ENCODE assay signal across 23 cellular contexts in genomic region chr4:120816385-120816784, GRCh38.
DNase-seq lines count a peak whose midpoint lies in the region; ATAC-seq and TF ChIP-seq lines count a peak whose summit lies in the region.
"Had no signal": no experiment of that assay in that cellular context is flagged by ENCODE, and none has a peak within 500 bp of the region (broad histone marks: within the 10 kb centered on the region; RNA-seq: fewer than 3 reads in every experiment).

No MANE protein-coding gene starts in this region.

- ATAC-seq in CD8-positive, alpha-beta T cell = no peak
- ATAC-seq in T-helper 17 cell (no peak), HG02763 (IDR thresholded peaks at IDR 0.05; ENCODE audit: unreplicated experiment) (no peak), GM18858 (IDR thresholded peaks at IDR 0.05; ENCODE audit: unreplicated experiment) (no peak), HG03095 (IDR thresholded peaks at IDR 0.05; ENCODE audit: unreplicated experiment) (no peak)
- ATAC-seq: activated naive CD4-positive, alpha-beta T cell treated with anti-CD3 and anti-CD28 coated beads, Interleukin-2, amount 50 U/mL, for 72 hours; gastrocnemius medialis; psoas muscle had no signal

- no peaks in the 10 kb centered on the region for H3K27me3 Mint-ChIP-seq in CD8-positive, alpha-beta T cell (ENCODE audit: low read depth)
- H3K27me3 Mint-ChIP-seq in T-helper 17 cell (peaks cover 4% of the 10 kb centered on the region), mesothelial cell of epicardium (ENCODE audit: low read depth) (no peaks in the 10 kb centered on the region)
- H3K27me3 Mint-ChIP-seq: activated T-cell treated with anti-CD3 and anti-CD28 coated beads, Interleukin-2, amount 50 U/mL, for 24 hours; dendritic cell treated with granulocyte-macrophage colony-stimulating factor and Interleukin-4, amounts not matched to agents 40 ng/mL and 50 ng/mL, for 4 days had no signal

- CTCF ChIA-PET in AG04449 (lab: Yijun Ruan, JAX) = interaction anchor here (1.0 kb wide), 1 partner anchor 25 kb away, joined by 3 read pairs; no protein-coding TSS in a partner anchor
- CTCF ChIA-PET in CD8-positive, alpha-beta T cell (lab: Charles Lee) = interaction anchor here (0.6 kb wide), 1 partner anchor 281 kb away, joined by 3 read pairs; no protein-coding TSS in a partner anchor

- H3K9me3 Mint-ChIP-seq in CD8-positive, alpha-beta T cell = no peaks in the 10 kb centered on the region
- H3K9me3 Mint-ChIP-seq in mesothelial cell of epicardium = peaks cover 4% of the 10 kb centered on the region
- H3K9me3 Mint-ChIP-seq: activated naive CD4-positive, alpha-beta T cell treated with anti-CD3 and anti-CD28 coated beads, Interleukin-2, amount 50 U/mL, for 72 hours; activated T-cell treated with anti-CD3 and anti-CD28 coated beads, Interleukin-2, amount 50 U/mL, for 24 hours had no signal

- no peak for TF ChIP-seq CTCF in AG04449 (IDR thresholded peaks at IDR 0.05; ENCODE audit: insufficient read depth, low read length, missing control alignments)
- TF ChIP-seq CTCF in CD8-positive, alpha-beta T cell (IDR thresholded peaks at IDR 0.05) = no peak
- TF ChIP-seq CTCF in mesothelial cell of epicardium (IDR thresholded peaks at IDR 0.05; ENCODE audit: unreplicated experiment) = no peak

- POLR2A ChIA-PET in AG04449 (lab: Yijun Ruan, JAX) = no interaction called here
- POLR2A ChIA-PET in CD8-positive, alpha-beta T cell (lab: Charles Lee) = no interaction called here

- intact Hi-C loops in CD8-positive, alpha-beta T cell (cut with DNase I, micrococcal nuclease) = no loop called here

- H3K9me3 ChIP-seq in CD8-positive, alpha-beta T cell (ENCODE audit: low read length) = no peaks in the 10 kb centered on the region
- no peaks in the 10 kb centered on the region for H3K9me3 ChIP-seq in T-helper 17 cell (ENCODE audit: control insufficient read depth, low read length, poor library complexity, severe bottlenecking)
- H3K9me3 ChIP-seq: gastrocnemius medialis, psoas muscle, vagina had no signal

- peak overlapping the region; percentile 33 for H3K4me3 Mint-ChIP-seq in CD8-positive, alpha-beta T cell
- H3K4me3 Mint-ChIP-seq in T-helper 17 cell (peak overlapping the region; percentile 76), mesothelial cell of epicardium (peak overlapping the region; percentile 7)
- H3K4me3 Mint-ChIP-seq: activated T-cell treated with anti-CD3 and anti-CD28 coated beads, Interleukin-2, amount 50 U/mL, for 24 hours had no signal

- H3K27ac ChIP-seq in CD8-positive, alpha-beta T cell (ENCODE audit: low read depth, low read length) = no peak overlapping the region
- H3K27ac ChIP-seq: epithelial cell of prostate, gastrocnemius medialis, psoas muscle, vagina had no signal

- no peak overlapping the region for H3K27ac Mint-ChIP-seq in CD8-positive, alpha-beta T cell
- H3K27ac Mint-ChIP-seq in T-helper 17 cell (no peak overlapping the region), mesothelial cell of epicardium (peak overlapping the region; percentile 32)
- H3K27ac Mint-ChIP-seq: activated naive CD4-positive, alpha-beta T cell treated with anti-CD3 and anti-CD28 coated beads, Interleukin-2, amount 50 U/mL, for 72 hours; activated T-cell treated with anti-CD3 and anti-CD28 coated beads, Interleukin-2, amount 50 U/mL, for 24 hours; dendritic cell treated with granulocyte-macrophage colony-stimulating factor and Interleukin-4, amounts not matched to agents 40 ng/mL and 50 ng/mL, for 4 days had no signal

- no peaks in the 10 kb centered on the region for H3K36me3 ChIP-seq in CD8-positive, alpha-beta T cell (ENCODE audit: insufficient read depth, low read length)
- H3K36me3 ChIP-seq: gastrocnemius medialis had no signal

- H3K4me3 ChIP-seq in AG04449 (ENCODE audit: low read depth, low read length) = peak overlapping the region; percentile 39
- H3K4me3 ChIP-seq in CD8-positive, alpha-beta T cell (ENCODE audit: low read depth, low read length) = no peak overlapping the region
- H3K4me3 ChIP-seq: psoas muscle, vagina had no signal

- no peaks in the 10 kb centered on the region for H3K36me3 Mint-ChIP-seq in CD8-positive, alpha-beta T cell
- H3K36me3 Mint-ChIP-seq in T-helper 17 cell (ENCODE audit: low read depth) (no peaks in the 10 kb centered on the region), mesothelial cell of epicardium (peaks cover 7% of the 10 kb centered on the region)
- H3K36me3 Mint-ChIP-seq: activated naive CD4-positive, alpha-beta T cell treated with anti-CD3 and anti-CD28 coated beads, Interleukin-2, amount 50 U/mL, for 72 hours had no signal

- H3K4me1 Mint-ChIP-seq in CD8-positive, alpha-beta T cell (ENCODE audit: low read depth) = peaks cover 3% of the 10 kb centered on the region
- peaks cover 11% of the 10 kb centered on the region for H3K4me1 Mint-ChIP-seq in T-helper 17 cell
- H3K4me1 Mint-ChIP-seq in mesothelial cell of epicardium = peaks cover 5% of the 10 kb centered on the region

- no peaks in the 10 kb centered on the region for H3K4me1 ChIP-seq in CD8-positive, alpha-beta T cell (ENCODE audit: insufficient read depth, low read length)
- H3K4me1 ChIP-seq: gastrocnemius medialis, psoas muscle, vagina had no signal

- DNase-seq in AG04449 (ENCODE audit: low read depth, low spot score) (no peak), T-helper 17 cell (no peak), mesothelial cell of epicardium (ENCODE audit: low spot score in 2 of 2, unreplicated experiment in 2 of 2) (no peak), T-helper 9 cell (no peak)
- no peak for DNase-seq in CD8-positive, alpha-beta T cell
- DNase-seq: activated CD4-positive, alpha-beta T cell treated with anti-CD3 and anti-CD28 coated beads, Interleukin-2, amount 50 U/mL, for 4 hours; activated T-cell treated with anti-CD3 and anti-CD28 coated beads, Interleukin-2, amount 50 U/mL, for 24 hours; AML-193; gastrocnemius medialis; mesendoderm; MV-4-11; NCI-H2029; psoas muscle; SHP77; small intestine; stimulated activated CD4-positive, alpha-beta T cell treated with anti-CD3 and anti-CD28 coated beads, Interleukin-4, amount 100 ng/mL, for 4 hours had no signal

- no peaks in the 10 kb centered on the region for H3K27me3 ChIP-seq in CD8-positive, alpha-beta T cell (ENCODE audit: insufficient read depth, low read length)
- H3K27me3 ChIP-seq: gastrocnemius medialis, vagina had no signal

Comparison
In these comparisons a context has a peak if more than half of its experiments do, and no peak if none do; other contexts are left out.
1. H3K4me3 Mint-ChIP-seq: peak in every context shown above with its lines; median percentile 76 in T-helper 17 cell; 33 in CD8-positive, alpha-beta T cell; 7 in mesothelial cell of epicardium.